32 cellular contexts compared by ENCODE assay signal in genomic region chr19:56617531-56617930, GRCh38. TPM values are rescaled to one million over a fixed set of nuclear protein-coding genes. Genes with fewer than 3 reads are reported as not detected.
"Had no signal": no experiment of that assay in that cellular context is flagged by ENCODE, and none has a peak within 500 bp of the region (broad histone marks: within the 10 kb centered on the region; RNA-seq: fewer than 3 reads in every experiment).

No MANE protein-coding gene starts in this region.

- H3K27me3 ChIP-seq: esophagus muscularis mucosa, foreskin keratinocyte, gastroesophageal sphincter, right lobe of liver, stomach, testis, tibial artery had no signal

- FAIRE-seq: colon, endothelial cell of umbilical vein had no signal

- H3K27ac ChIP-seq: esophagus muscularis mucosa, foreskin keratinocyte, gastroesophageal sphincter, lower lobe of right lung, parathyroid adenoma, right lobe of liver, stomach, testis, tibial artery had no signal

- H3K4me3 Mint-ChIP-seq: dendritic cell treated with granulocyte-macrophage colony-stimulating factor and Interleukin-4, amounts not matched to agents 40 ng/mL and 50 ng/mL, for 4 days; endodermal cell; natural killer cell treated with Interleukin-12 subunit alpha and Interleukin-12 subunit beta and Interleukin-15 and Interleukin-18, amount 100 ng/mL, for 72 hours; neural crest cell; stimulated activated effector memory CD8-positive, alpha-beta T cell treated with anti-CD3 and anti-CD28 coated beads, Interleukin-12 subunit alpha, Interleukin-12 subunit beta, amount 100 ng/mL, for 72 hours; type B pancreatic cell had no signal

- H3K4me3 ChIP-seq: esophagus muscularis mucosa, gastroesophageal sphincter, lower lobe of right lung, right lobe of liver, stomach, testis, tibial artery had no signal

- H3K9me3 ChIP-seq: testis had no signal

- H3K4me1 ChIP-seq: esophagus muscularis mucosa, foreskin keratinocyte, gastroesophageal sphincter, lower lobe of right lung, parathyroid adenoma, right lobe of liver, stomach, testis, tibial artery had no signal

- DNase-seq: effector CD8-positive, alpha-beta T cell; endodermal cell; foreskin keratinocyte; hypothalamus; immature natural killer cell; islet precursor cell; kidney glomerular epithelial cell; left colon; left ventricle myocardium superior; lower lobe of right lung; right lobe of liver; stimulated activated CD4-positive, alpha-beta T cell treated with anti-CD3 and anti-CD28 coated beads, Interleukin-2, amount 100 ng/mL, for 24 hours; stimulated activated CD4-positive, alpha-beta T cell treated with anti-CD3 and anti-CD28 coated beads, Interleukin-4, amount 100 ng/mL, for 24 hours; stimulated activated naive CD4-positive, alpha-beta T cell treated with Interleukin-2 at 50 U/mL for 16 hours; stomach; testis; tibial artery had no signal

- H3K27ac Mint-ChIP-seq: dendritic cell treated with granulocyte-macrophage colony-stimulating factor and Interleukin-4, amounts not matched to agents 40 ng/mL and 50 ng/mL, for 4 days; endodermal cell; immature natural killer cell; natural killer cell treated with Interleukin-12 subunit alpha and Interleukin-12 subunit beta and Interleukin-15 and Interleukin-18, amount 100 ng/mL, for 72 hours; progenitor cell of endocrine pancreas; stimulated activated effector memory CD8-positive, alpha-beta T cell treated with anti-CD3 and anti-CD28 coated beads, Interleukin-12 subunit alpha, Interleukin-12 subunit beta, amount 100 ng/mL, for 72 hours; type B pancreatic cell had no signal

- H2AFZ ChIP-seq: parathyroid adenoma had no signal

- H3K4me1 Mint-ChIP-seq: endodermal cell, neural crest cell had no signal

- H3K9ac ChIP-seq: parathyroid adenoma had no signal

- ATAC-seq: foreskin keratinocyte; gastroesophageal sphincter; left colon; left ventricle myocardium superior; lower lobe of right lung; natural killer cell treated with Interleukin-12 subunit alpha and Interleukin-12 subunit beta and Interleukin-15 and Interleukin-18, amount 100 ng/mL, for 72 hours; right lobe of liver; stimulated activated effector memory CD8-positive, alpha-beta T cell treated with anti-CD3 and anti-CD28 coated beads, Interleukin-12 subunit alpha, Interleukin-12 subunit beta, amount 100 ng/mL, for 72 hours had no signal

- H3K27me3 Mint-ChIP-seq: dendritic cell treated with granulocyte-macrophage colony-stimulating factor and Interleukin-4, amounts not matched to agents 40 ng/mL and 50 ng/mL, for 4 days; natural killer cell treated with Interleukin-12 subunit alpha and Interleukin-12 subunit beta and Interleukin-15 and Interleukin-18, amount 100 ng/mL, for 72 hours; progenitor cell of endocrine pancreas; type B pancreatic cell had no signal

RNA-seq across cellular contexts. Expression of gene SMIM17, which starts 25.4 kb away (rescaled TPM):
- total RNA-seq: epithelial cell of proximal tubule; foreskin keratinocyte; left ventricle myocardium superior; lower lobe of right lung; natural killer cell treated with Interleukin-12 subunit alpha and Interleukin-12 subunit beta and Interleukin-15 and Interleukin-18, amount 100 ng/mL, for 72 hours; osteoblast; right lobe of liver; subcutaneous adipose tissue had no signal
- polyA plus RNA-seq: foreskin keratinocyte, immature natural killer cell had no signal

RNA-seq across cellular contexts. Expression of gene ZNF835, which starts 54.0 kb away (rescaled TPM):
- total RNA-seq: endothelial cell of umbilical vein, foreskin keratinocyte, neural crest cell had no signal
- polyA plus RNA-seq: fibroblast of lung, foreskin keratinocyte had no signal
